ENCODE assay signal across 1 cellular context in genomic region chr3:130894873-130895330, GRCh38.
TF ChIP-seq lines count a peak whose summit lies in the region.

No MANE protein-coding gene starts in this region.

TF ChIP-seq in GM12878, 131 proteins besides CTCF, POLR2A, EP300 and RAD21 (continued from another document):
- TF ChIP-seq ZBTB4 (CRISPR knock-in tag; IDR thresholded peaks at IDR 0.05), result no peak
- TF ChIP-seq PAX8 (IDR thresholded peaks at IDR 0.05), result no peak
- TF ChIP-seq ATF2 (IDR thresholded peaks at IDR 0.05; ENCODE audit: low read length), result no peak
- TF ChIP-seq WRNIP1 (IDR thresholded peaks at IDR 0.05; ENCODE audit: borderline replicate concordance, low read depth, low read length), result no peak
- no peak for TF ChIP-seq RCOR1 (conservative IDR thresholded peaks at IDR 0.05; ENCODE audit: low read depth, low read length)
- TF ChIP-seq EGR1 (IDR thresholded peaks at IDR 0.05; ENCODE audit: borderline replicate concordance in 1 of 2, low read depth in 2 of 2, low read length in 2 of 2), result no peak
- no peak for TF ChIP-seq HSF1 (IDR thresholded peaks at IDR 0.05; ENCODE audit: low read depth, low read length)
TF ChIP-seq in GM12878: peak in this region for 1.
